Comparison of ENCODE assay signal across 8 cellular contexts in the genomic region with DNA sequence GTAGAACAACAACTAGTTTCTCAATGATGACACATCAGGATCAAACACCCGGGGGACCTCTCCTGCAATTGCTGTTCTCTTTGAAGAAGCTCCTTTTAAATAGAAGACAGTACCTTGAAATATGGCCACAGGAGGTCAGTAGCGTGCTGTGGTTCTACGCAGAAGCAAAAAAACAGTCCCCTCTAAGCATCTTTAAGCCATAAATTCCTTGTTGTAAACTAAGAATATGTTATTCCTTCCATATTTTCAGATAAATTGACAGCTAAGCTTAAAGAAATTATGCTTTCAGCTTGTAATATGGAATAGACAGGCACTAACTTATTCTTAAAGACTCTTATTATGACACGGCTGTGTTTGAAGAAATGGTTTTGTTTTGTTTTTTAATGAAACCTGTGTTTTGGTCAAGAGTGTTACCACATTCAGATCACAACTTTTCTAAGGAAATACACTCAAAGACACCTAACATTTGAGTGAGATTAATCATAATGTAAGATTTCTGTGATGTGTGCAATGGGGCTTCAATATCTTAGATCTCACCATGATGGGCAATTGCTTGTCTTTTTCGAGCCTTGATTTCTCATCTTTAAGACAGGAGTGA. TPM values are rescaled to one million over a fixed set of nuclear protein-coding genes. Genes with fewer than 3 reads are reported as not detected.
DNase-seq lines count a peak whose midpoint lies in the region; ATAC-seq and TF ChIP-seq lines count a peak whose summit lies in the region.

No MANE protein-coding gene starts in this region.

- H3K27me3 ChIP-seq in MG63 (no peaks in the 10 kb centered on the region), adrenal gland (no peaks in the 10 kb centered on the region)

- H3K9me3 ChIP-seq in MG63 (no peaks in the 10 kb centered on the region), adrenal gland (replicated peaks in 1 of 3) (no peaks in the 10 kb centered on the region)

- H3K4me3 ChIP-seq in MG63: no peak overlapping the region
- no peak overlapping the region for H3K4me3 ChIP-seq in adrenal gland
- no peak overlapping the region for H3K4me3 ChIP-seq in retinal pigment epithelial cell (ENCODE audit: low read length)

- H3K27ac ChIP-seq in adrenal gland: no peak overlapping the region

- H3K36me3 ChIP-seq in MG63 (no peaks in the 10 kb centered on the region), adrenal gland (replicated peaks in 1 of 2) (no peaks in the 10 kb centered on the region)

- no peak for TF ChIP-seq POLR2A in adrenal gland (IDR thresholded peaks at IDR 0.05)

- TF ChIP-seq CTCF in adrenal gland (IDR thresholded peaks at IDR 0.05) (peak; percentile 59 to 88 (median 84)), retinal pigment epithelial cell (conservative IDR thresholded peaks at IDR 0.05; ENCODE audit: low read depth, low read length) (peak; percentile 73)

- ATAC-seq in GM18511 (IDR thresholded peaks at IDR 0.05; ENCODE audit: unreplicated experiment) (peak; percentile 37), left ventricle myocardium superior (peak; percentile 78), GM18858 (IDR thresholded peaks at IDR 0.05; ENCODE audit: unreplicated experiment) (no peak)

- H3K4me1 ChIP-seq in adrenal gland (replicated peaks in 1 of 2): no peaks in the 10 kb centered on the region

- DNase-seq in AG08396 (ENCODE audit: low spot score): peak; percentile 35
- peak; percentile 49 for DNase-seq in MG63
- peak; percentile 74 for DNase-seq in SKM-1 treated with dmso at 0.1 percent for 144 hours (lab: John Stamatoyannopoulos, UW; ENCODE audit: unreplicated experiment)
- peak; percentile 42 to 81 (median 54) for DNase-seq in adrenal gland
- DNase-seq in left ventricle myocardium superior: no peak
- DNase-seq in retinal pigment epithelial cell (ENCODE audit: low read depth): peak; percentile 21

- intact Hi-C loops in adrenal gland (cut with DNase I) (loop anchor here (5.0 to 10.0 kb wide), 3 partner anchors 218 to 320 kb away; no protein-coding TSS in a partner anchor), left ventricle myocardium superior (cut with micrococcal nuclease) (loop anchor here (5.0 kb wide), 1 partner anchor 218 kb away; no protein-coding TSS in a partner anchor)

- WGBS in adrenal gland, 4 donors: 32 to 36% (median 35%) methylated on average over 5 of the region's 5 CpGs

RNA-seq across cellular contexts. Expression of gene IL20RA, which starts 49.7 kb away (rescaled TPM):
- 0.03 TPM in 1 of 2 replicates, not detected in the other for total RNA-seq in MG63 (2014; rRNA removed; shearing (Covaris generic); ENCODE audit: low replicate concordance)
- total RNA-seq in adrenal gland: 10 to 100 TPM in 7 of 8 donors, 1 to 10 TPM in 1; 8.8 to 23.5 (median 17.9) TPM
- 1 to 10 TPM; 6.6 to 8.2 (median 8.1) TPM for polyA plus RNA-seq in adrenal gland
- total RNA-seq in left ventricle myocardium superior: 7.2 TPM
